Comparison of ENCODE assay signal across 1 cellular context in the genomic region with DNA sequence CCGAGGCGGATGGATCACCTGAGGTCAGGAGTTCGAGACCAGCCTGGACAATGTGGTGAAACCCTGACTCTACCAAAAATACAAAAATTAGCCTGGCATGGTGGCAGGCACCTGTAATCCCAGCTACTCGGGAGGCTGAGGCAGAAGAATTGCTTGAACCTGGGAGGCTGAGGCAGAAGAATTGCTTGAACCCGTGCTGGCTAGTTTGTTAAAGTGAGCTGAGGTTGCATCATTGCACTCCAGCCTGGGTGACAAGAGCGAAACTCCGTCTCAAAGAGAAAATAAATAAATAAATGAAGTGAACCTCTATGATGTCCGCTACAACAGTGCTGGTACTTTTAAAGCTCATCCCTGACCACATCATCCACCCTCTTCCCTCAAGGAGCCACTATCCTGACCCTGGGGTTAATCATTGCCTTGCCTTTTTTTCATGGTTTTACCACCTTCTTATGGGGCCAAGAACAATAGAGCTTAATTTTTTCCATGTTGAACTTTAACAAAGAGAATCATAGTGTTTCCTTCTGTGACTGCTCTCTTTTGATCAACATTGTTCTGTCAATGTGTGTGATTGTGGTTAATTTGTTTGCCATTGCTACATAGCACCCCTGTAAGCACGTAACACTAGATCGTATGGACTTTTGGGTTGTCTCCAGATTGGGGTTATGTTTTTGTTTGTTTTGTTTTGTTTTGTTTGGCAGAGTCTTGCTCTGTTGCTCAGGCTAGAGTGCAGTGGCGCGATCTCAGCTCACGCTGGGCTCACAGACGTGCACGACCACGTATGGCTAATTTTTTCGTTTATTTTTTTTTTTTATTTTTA.
TF ChIP-seq lines count a peak whose summit lies in the region.

No MANE protein-coding gene starts in this region.

TF ChIP-seq in HepG2, 621 proteins besides CTCF, POLR2A, EP300 and RAD21 (continues in another document):
- TF ChIP-seq TBX2 (CRISPR knock-in tag; IDR thresholded peaks at IDR 0.05; ENCODE audit: borderline replicate concordance) (0 out of 2 replicates have a peak, but pooled peaks have one; percentile 30), ZNF713 (CRISPR knock-in tag; IDR thresholded peaks at IDR 0.05) (no peak), ERF (CRISPR knock-in tag; IDR thresholded peaks at IDR 0.05) (peak; percentile 60; the same call in 1 of the 2 replicates), KLF16 (CRISPR knock-in tag; IDR thresholded peaks at IDR 0.05) (0 out of 4 replicates have a peak, but pooled peaks of 1 of the 2 experiments have one; percentile 23), SALL1 (CRISPR knock-in tag; IDR thresholded peaks at IDR 0.05) (peak; percentile 14; the same call in 1 of the 2 replicates), TBX3 (IDR thresholded peaks at IDR 0.05; ENCODE audit: borderline replicate concordance) (peak; percentile 95), YEATS4 (CRISPR knock-in tag; IDR thresholded peaks at IDR 0.05; ENCODE audit: borderline replicate concordance) (no peak), SMAD3 (CRISPR knock-in tag; IDR thresholded peaks at IDR 0.05) (peak; percentile 19; the same call in 1 of the 2 replicates), GFI1 (CRISPR knock-in tag; IDR thresholded peaks at IDR 0.05; ENCODE audit: borderline replicate concordance) (no peak), ZNF292 (CRISPR knock-in tag; IDR thresholded peaks at IDR 0.05; ENCODE audit: borderline replicate concordance, low read depth) (peak; percentile 58; the same call in 1 of the 2 replicates), TARDBP (CRISPR knock-in tag; IDR thresholded peaks at IDR 0.05) (0 out of 2 replicates have a peak, but pooled peaks have one; percentile 35), NCOR1 (IDR thresholded peaks at IDR 0.05; ENCODE audit: borderline replicate concordance, low read length) (peak; percentile 73; the same call in 1 of the 2 replicates), GATAD2A (CRISPR knock-in tag; IDR thresholded peaks at IDR 0.05) (peak; percentile 56; the same call in 1 of the 2 replicates), ZBTB1 (CRISPR knock-in tag; IDR thresholded peaks at IDR 0.05; ENCODE audit: borderline replicate concordance) (no peak), NCOA5 (CRISPR knock-in tag; IDR thresholded peaks at IDR 0.05) (no peak), ZNF670 (CRISPR knock-in tag; IDR thresholded peaks at IDR 0.05; ENCODE audit: borderline replicate concordance) (no peak), ZNF121 (CRISPR knock-in tag; IDR thresholded peaks at IDR 0.05) (no peak), ZNF207 (IDR thresholded peaks at IDR 0.05; ENCODE audit: borderline replicate concordance) (no peak), MBD4 (IDR thresholded peaks at IDR 0.05; ENCODE audit: borderline replicate concordance, low read length) (no peak; the same call in 1 of the 2 replicates), RFX1 (IDR thresholded peaks at IDR 0.05) (no peak), ZBTB7B (CRISPR knock-in tag; IDR thresholded peaks at IDR 0.05) (no peak), ZNF501 (CRISPR knock-in tag; IDR thresholded peaks at IDR 0.05) (peak; percentile 25), ZNF530 (CRISPR knock-in tag; IDR thresholded peaks at IDR 0.05; ENCODE audit: low read depth) (no peak), FOXK2 (IDR thresholded peaks at IDR 0.05) (peak; percentile 72), MIER3 (CRISPR knock-in tag; IDR thresholded peaks at IDR 0.05; ENCODE audit: borderline replicate concordance) (peak; percentile 50; the same call in 1 of the 2 replicates), HNRNPUL1 (IDR thresholded peaks at IDR 0.05; ENCODE audit: low read depth, low read length) (no peak)
- TF ChIP-seq, protein P1, sequence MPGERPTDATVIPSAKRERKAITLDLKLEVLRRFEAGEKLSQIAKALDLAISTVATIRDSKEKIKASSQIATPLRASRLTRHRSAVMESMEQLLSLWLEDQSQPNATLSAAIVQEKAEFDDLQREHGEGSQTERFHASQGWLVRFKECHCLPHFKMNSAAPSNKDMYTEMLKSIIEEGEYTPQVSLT (CRISPR knock-in tag; IDR thresholded peaks at IDR 0.05; ENCODE audit: borderline replicate concordance, low read depth): no peak
- TF ChIP-seq, protein P2, sequence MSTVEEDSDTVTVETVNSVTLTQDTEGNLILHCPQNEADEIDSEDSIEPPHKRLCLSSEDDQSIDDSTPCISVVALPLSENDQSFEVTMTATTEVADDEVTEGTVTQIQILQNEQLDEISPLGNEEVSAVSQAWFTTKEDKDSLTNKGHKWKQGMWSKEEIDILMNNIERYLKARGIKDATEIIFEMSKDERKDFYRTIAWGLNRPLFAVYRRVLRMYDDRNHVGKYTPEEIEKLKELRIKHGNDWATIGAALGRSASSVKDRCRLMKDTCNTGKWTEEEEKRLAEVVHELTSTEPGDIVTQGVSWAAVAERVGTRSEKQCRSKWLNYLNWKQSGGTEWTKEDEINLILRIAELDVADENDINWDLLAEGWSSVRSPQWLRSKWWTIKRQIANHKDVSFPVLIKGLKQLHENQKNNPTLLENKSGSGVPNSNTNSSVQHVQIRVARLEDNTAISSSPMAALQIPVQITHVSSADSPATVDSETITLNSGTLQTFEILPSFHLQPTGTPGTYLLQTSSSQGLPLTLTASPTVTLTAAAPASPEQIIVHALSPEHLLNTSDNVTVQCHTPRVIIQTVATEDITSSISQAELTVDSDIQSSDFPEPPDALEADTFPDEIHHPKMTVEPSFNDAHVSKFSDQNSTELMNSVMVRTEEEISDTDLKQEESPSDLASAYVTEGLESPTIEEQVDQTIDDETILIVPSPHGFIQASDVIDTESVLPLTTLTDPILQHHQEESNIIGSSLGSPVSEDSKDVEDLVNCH (CRISPR knock-in tag; IDR thresholded peaks at IDR 0.05): no peak
- TF ChIP-seq, protein P3, sequence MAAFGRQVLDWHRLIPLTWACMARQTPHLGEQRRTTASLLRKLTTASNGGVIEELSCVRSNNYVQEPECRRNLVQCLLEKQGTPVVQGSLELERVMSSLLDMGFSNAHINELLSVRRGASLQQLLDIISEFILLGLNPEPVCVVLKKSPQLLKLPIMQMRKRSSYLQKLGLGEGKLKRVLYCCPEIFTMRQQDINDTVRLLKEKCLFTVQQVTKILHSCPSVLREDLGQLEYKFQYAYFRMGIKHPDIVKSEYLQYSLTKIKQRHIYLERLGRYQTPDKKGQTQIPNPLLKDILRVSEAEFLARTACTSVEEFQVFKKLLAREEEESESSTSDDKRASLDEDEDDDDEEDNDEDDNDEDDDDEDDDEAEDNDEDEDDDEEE (CRISPR knock-in tag; IDR thresholded peaks at IDR 0.05): no peak
- TF ChIP-seq, protein P4, sequence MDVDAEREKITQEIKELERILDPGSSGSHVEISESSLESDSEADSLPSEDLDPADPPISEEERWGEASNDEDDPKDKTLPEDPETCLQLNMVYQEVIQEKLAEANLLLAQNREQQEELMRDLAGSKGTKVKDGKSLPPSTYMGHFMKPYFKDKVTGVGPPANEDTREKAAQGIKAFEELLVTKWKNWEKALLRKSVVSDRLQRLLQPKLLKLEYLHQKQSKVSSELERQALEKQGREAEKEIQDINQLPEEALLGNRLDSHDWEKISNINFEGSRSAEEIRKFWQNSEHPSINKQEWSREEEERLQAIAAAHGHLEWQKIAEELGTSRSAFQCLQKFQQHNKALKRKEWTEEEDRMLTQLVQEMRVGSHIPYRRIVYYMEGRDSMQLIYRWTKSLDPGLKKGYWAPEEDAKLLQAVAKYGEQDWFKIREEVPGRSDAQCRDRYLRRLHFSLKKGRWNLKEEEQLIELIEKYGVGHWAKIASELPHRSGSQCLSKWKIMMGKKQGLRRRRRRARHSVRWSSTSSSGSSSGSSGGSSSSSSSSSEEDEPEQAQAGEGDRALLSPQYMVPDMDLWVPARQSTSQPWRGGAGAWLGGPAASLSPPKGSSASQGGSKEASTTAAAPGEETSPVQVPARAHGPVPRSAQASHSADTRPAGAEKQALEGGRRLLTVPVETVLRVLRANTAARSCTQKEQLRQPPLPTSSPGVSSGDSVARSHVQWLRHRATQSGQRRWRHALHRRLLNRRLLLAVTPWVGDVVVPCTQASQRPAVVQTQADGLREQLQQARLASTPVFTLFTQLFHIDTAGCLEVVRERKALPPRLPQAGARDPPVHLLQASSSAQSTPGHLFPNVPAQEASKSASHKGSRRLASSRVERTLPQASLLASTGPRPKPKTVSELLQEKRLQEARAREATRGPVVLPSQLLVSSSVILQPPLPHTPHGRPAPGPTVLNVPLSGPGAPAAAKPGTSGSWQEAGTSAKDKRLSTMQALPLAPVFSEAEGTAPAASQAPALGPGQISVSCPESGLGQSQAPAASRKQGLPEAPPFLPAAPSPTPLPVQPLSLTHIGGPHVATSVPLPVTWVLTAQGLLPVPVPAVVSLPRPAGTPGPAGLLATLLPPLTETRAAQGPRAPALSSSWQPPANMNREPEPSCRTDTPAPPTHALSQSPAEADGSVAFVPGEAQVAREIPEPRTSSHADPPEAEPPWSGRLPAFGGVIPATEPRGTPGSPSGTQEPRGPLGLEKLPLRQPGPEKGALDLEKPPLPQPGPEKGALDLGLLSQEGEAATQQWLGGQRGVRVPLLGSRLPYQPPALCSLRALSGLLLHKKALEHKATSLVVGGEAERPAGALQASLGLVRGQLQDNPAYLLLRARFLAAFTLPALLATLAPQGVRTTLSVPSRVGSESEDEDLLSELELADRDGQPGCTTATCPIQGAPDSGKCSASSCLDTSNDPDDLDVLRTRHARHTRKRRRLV (CRISPR knock-in tag; IDR thresholded peaks at IDR 0.05): no peak
- TF ChIP-seq, protein P5, sequence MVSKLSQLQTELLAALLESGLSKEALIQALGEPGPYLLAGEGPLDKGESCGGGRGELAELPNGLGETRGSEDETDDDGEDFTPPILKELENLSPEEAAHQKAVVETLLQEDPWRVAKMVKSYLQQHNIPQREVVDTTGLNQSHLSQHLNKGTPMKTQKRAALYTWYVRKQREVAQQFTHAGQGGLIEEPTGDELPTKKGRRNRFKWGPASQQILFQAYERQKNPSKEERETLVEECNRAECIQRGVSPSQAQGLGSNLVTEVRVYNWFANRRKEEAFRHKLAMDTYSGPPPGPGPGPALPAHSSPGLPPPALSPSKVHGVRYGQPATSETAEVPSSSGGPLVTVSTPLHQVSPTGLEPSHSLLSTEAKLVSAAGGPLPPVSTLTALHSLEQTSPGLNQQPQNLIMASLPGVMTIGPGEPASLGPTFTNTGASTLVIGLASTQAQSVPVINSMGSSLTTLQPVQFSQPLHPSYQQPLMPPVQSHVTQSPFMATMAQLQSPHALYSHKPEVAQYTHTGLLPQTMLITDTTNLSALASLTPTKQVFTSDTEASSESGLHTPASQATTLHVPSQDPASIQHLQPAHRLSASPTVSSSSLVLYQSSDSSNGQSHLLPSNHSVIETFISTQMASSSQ (IDR thresholded peaks at IDR 0.05; ENCODE audit: low read depth): peak; percentile 85
- TF ChIP-seq, protein P5 (CRISPR knock-in tag; IDR thresholded peaks at IDR 0.05; ENCODE audit: borderline replicate concordance): peak; percentile 44; the same call in 1 of the 2 replicates
- TF ChIP-seq, protein P6, sequence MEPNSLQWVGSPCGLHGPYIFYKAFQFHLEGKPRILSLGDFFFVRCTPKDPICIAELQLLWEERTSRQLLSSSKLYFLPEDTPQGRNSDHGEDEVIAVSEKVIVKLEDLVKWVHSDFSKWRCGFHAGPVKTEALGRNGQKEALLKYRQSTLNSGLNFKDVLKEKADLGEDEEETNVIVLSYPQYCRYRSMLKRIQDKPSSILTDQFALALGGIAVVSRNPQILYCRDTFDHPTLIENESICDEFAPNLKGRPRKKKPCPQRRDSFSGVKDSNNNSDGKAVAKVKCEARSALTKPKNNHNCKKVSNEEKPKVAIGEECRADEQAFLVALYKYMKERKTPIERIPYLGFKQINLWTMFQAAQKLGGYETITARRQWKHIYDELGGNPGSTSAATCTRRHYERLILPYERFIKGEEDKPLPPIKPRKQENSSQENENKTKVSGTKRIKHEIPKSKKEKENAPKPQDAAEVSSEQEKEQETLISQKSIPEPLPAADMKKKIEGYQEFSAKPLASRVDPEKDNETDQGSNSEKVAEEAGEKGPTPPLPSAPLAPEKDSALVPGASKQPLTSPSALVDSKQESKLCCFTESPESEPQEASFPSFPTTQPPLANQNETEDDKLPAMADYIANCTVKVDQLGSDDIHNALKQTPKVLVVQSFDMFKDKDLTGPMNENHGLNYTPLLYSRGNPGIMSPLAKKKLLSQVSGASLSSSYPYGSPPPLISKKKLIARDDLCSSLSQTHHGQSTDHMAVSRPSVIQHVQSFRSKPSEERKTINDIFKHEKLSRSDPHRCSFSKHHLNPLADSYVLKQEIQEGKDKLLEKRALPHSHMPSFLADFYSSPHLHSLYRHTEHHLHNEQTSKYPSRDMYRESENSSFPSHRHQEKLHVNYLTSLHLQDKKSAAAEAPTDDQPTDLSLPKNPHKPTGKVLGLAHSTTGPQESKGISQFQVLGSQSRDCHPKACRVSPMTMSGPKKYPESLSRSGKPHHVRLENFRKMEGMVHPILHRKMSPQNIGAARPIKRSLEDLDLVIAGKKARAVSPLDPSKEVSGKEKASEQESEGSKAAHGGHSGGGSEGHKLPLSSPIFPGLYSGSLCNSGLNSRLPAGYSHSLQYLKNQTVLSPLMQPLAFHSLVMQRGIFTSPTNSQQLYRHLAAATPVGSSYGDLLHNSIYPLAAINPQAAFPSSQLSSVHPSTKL (CRISPR knock-in tag; IDR thresholded peaks at IDR 0.05): peak; percentile 64
- TF ChIP-seq, protein P7, sequence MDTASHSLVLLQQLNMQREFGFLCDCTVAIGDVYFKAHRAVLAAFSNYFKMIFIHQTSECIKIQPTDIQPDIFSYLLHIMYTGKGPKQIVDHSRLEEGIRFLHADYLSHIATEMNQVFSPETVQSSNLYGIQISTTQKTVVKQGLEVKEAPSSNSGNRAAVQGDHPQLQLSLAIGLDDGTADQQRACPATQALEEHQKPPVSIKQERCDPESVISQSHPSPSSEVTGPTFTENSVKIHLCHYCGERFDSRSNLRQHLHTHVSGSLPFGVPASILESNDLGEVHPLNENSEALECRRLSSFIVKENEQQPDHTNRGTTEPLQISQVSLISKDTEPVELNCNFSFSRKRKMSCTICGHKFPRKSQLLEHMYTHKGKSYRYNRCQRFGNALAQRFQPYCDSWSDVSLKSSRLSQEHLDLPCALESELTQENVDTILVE (CRISPR knock-in tag; IDR thresholded peaks at IDR 0.05): 0 out of 2 replicates have a peak, but pooled peaks have one; percentile 20
- TF ChIP-seq, protein P8, sequence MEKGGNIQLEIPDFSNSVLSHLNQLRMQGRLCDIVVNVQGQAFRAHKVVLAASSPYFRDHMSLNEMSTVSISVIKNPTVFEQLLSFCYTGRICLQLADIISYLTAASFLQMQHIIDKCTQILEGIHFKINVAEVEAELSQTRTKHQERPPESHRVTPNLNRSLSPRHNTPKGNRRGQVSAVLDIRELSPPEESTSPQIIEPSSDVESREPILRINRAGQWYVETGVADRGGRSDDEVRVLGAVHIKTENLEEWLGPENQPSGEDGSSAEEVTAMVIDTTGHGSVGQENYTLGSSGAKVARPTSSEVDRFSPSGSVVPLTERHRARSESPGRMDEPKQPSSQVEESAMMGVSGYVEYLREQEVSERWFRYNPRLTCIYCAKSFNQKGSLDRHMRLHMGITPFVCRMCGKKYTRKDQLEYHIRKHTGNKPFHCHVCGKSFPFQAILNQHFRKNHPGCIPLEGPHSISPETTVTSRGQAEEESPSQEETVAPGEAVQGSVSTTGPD (CRISPR knock-in tag; IDR thresholded peaks at IDR 0.05): 0 out of 2 replicates have a peak, but pooled peaks have one; percentile 6
